8 cellular contexts compared by ENCODE assay signal in genomic region chr11:36492724-36493304, GRCh38. TPM values are rescaled to one million over a fixed set of nuclear protein-coding genes. Genes with fewer than 3 reads are reported as not detected.
DNase-seq lines count a peak whose midpoint lies in the region; ATAC-seq, FAIRE-seq and TF ChIP-seq lines count a peak whose summit lies in the region.

No MANE protein-coding gene starts in this region.

- peak; percentile 89 for TF ChIP-seq CTCF in A549 (IDR thresholded peaks at IDR 0.05)

- TF ChIP-seq POLR2A in A549 (IDR thresholded peaks at IDR 0.05; ENCODE audit: low read length), result no peak

- CTCF ChIA-PET in A549 (lab: Yijun Ruan, JAX), result interaction anchor here (0.5 to 3.5 kb wide), 40 partner anchors 8 to 1016 kb away, joined by 3 to 37 read pairs (median 5); partner anchors contain the start of genes PRR5L and TRAF6

- FAIRE-seq in A549 (lab: Jason Lieb, UNC), result no peak
- FAIRE-seq in endometrium (lab: Jason Lieb, UNC), result peak; percentile 23

- in situ Hi-C loops in KBM-7 (cut with MboI; ENCODE audit: low pct_unique_long_range_greater_than_20kb, low sequenced_read_pairs), result loop anchor here (25.0 kb wide), 1 partner anchor 881 kb away; the partner anchor contains the start of gene FJX1

- H3K4me1 ChIP-seq in A549, result no peaks in the 10 kb centered on the region

- peak; percentile 73 to 81 for TF ChIP-seq RAD21 in A549 (conservative IDR thresholded peaks at IDR 0.05 in 1 of 2, IDR thresholded peaks at IDR 0.05 in 1 of 2)

- POLR2A ChIA-PET in A549 (lab: Yijun Ruan, JAX), result interaction anchor here (0.6 to 1.0 kb wide), 2 partner anchors 16 to 201 kb away, joined by 3 to 5 read pairs; no protein-coding TSS in a partner anchor

- peak; percentile 67 to 77; a peak in 5 of 6 replicates for ATAC-seq in A549
- ATAC-seq in GM18907 (IDR thresholded peaks at IDR 0.05; ENCODE audit: unreplicated experiment), result no peak
- no peak for ATAC-seq in GM21447 (IDR thresholded peaks at IDR 0.05; ENCODE audit: unreplicated experiment)

- DNase-seq in A549 (ENCODE audit: low read depth in 1 of 2, low spot score in 1 of 2), result peak; percentile 48 to 68
- peak; percentile 22 for DNase-seq in GDM1 (lab: John Stamatoyannopoulos, UW)
- DNase-seq in KBM-7, result peak; percentile 60
- peak; percentile 50 for DNase-seq in SK-N-DZ (ENCODE audit: low spot score)
- peak; percentile 42 for DNase-seq in middle frontal gyrus (ENCODE audit: extremely low spot score, low spot score)

- no peak overlapping the region for H3K4me3 ChIP-seq in A549

- no peak overlapping the region for H3K27ac ChIP-seq in A549

- no peaks in the 10 kb centered on the region for H3K9me3 ChIP-seq in A549

- H3K4me2 ChIP-seq in A549, result no peak overlapping the region

- no peak for TF ChIP-seq EP300 in A549 (IDR thresholded peaks at IDR 0.05)

TF ChIP-seq in A549, 52 proteins besides CTCF, POLR2A, EP300 and RAD21:
- no peak for TF ChIP-seq ZC3H11A (IDR thresholded peaks at IDR 0.05)
- peak; percentile 59 for TF ChIP-seq SMC3 (IDR thresholded peaks at IDR 0.05)

RNA-seq across cellular contexts. Expression of gene TRAF6, which starts 17.3 kb away (rescaled TPM):
- polyA plus RNA-seq in A549 (2011; rRNA removed) (9.6 and 11.6 TPM in 2 replicates), A549 (2017; fragmentation: RNase III; extraction: RNeasy Plus Mini Kit Qiagen cat#74134 plus additional on column Dnase treatment) (4.3 to 4.9 TPM (median 4.6 TPM) in 3 replicates)
- polyA plus RNA-seq in A549 (2012; cell fraction: cytosol; rRNA removed), result 2.5 and 3.6 TPM in 2 replicates
- polyA plus RNA-seq in A549 (2012; cell fraction: nucleus; rRNA removed), result 2.4 and 3.3 TPM in 2 replicates
- 11.5 and 11.6 TPM in 2 replicates for polyA minus RNA-seq in A549 (2011; rRNA and poly(A)+ RNA removed)
- 3.9 and 5.7 TPM in 2 replicates for polyA plus RNA-seq in SK-N-DZ (2014; cell fraction: cytosol; rRNA removed)
- polyA plus RNA-seq in SK-N-DZ (2014; cell fraction: nucleus; rRNA removed), result 5.2 and 7.3 TPM in 2 replicates

Comparison
In these comparisons a context has a peak if more than half of its experiments do, and no peak if none do; other contexts are left out.
1. ATAC-seq: peak in A549 (2 of 2); none in GM18907 (single experiment) and GM21447 (single experiment).
2. Peak in every context shown above with its lines, with median percentiles within 50 percentile points of each other: DNase-seq.